8 cellular contexts compared by ENCODE assay signal in genomic region chr19:58406818-58407657, GRCh38. TPM values are rescaled to one million over a fixed set of nuclear protein-coding genes. Genes with fewer than 3 reads are reported as not detected.
DNase-seq lines count a peak whose midpoint lies in the region; ATAC-seq and TF ChIP-seq lines count a peak whose summit lies in the region.

No MANE protein-coding gene starts in this region.

- H3K27ac ChIP-seq in HEK293 (ENCODE audit: extremely low read depth, low read depth, low read length) (peak overlapping the region; percentile 71; the same call in 1 of the 2 replicates), adrenal gland (peak overlapping the region in 3 of 5 donors; percentile 81 to 96 (median 87))

- H3K4me1 ChIP-seq in HEK293 (ENCODE audit: control insufficient read depth, insufficient read depth, low read length) (peaks cover 4% of the 10 kb centered on the region; the same call in 1 of the 2 replicates), adrenal gland (replicated peaks in 1 of 2) (peaks cover 5 to 22% of the 10 kb centered on the region in 2 donors)

- peak overlapping the region; percentile 98; the same call in 1 of the 2 replicates for H3K4me3 ChIP-seq in HEK293 (ENCODE audit: low read depth, low read length)
- H3K4me3 ChIP-seq in adrenal gland, result peak overlapping the region in 2 of 4 donors; percentile 75 to 90

- no peaks in the 10 kb centered on the region for H3K9me3 Mint-ChIP-seq in memory B cell

- H3K4me3 Mint-ChIP-seq in memory B cell, result peak overlapping the region; percentile 88

- ATAC-seq in memory B cell (ENCODE audit: low read depth) (no peak), GM18517 (IDR thresholded peaks at IDR 0.05; ENCODE audit: unreplicated experiment) (no peak)

- no peaks in the 10 kb centered on the region for H3K27me3 ChIP-seq in adrenal gland

- no peak for DNase-seq in AG09319 (ENCODE audit: extremely low read depth, low read depth)
- no peak for DNase-seq in adrenal gland
- no peak for DNase-seq in memory B cell (ENCODE audit: low spot score in 2 of 2)
- DNase-seq in SKM-1 treated with dmso at 0.1 percent for 144 hours (lab: John Stamatoyannopoulos, UW; ENCODE audit: unreplicated experiment), result no peak
- DNase-seq in dedifferentiated amniotic fluid mesenchymal stem cell (ENCODE audit: extremely low spot score), result no peak
- DNase-seq in SHP77 (lab: John Stamatoyannopoulos, UW), result no peak

- H3K9me3 ChIP-seq in HEK293 (ENCODE audit: control insufficient read depth, insufficient read depth, low read depth, low read length) (no peaks in the 10 kb centered on the region), adrenal gland (replicated peaks in 1 of 3) (no peaks in the 10 kb centered on the region)

- H3K27ac Mint-ChIP-seq in memory B cell, result peak overlapping the region; percentile 87

- 75 to 78% (median 76%) methylated on average over 8 to 10 of the region's 10 CpGs for WGBS in adrenal gland, 4 donors

- H3K36me3 ChIP-seq in HEK293 (ENCODE audit: control insufficient read depth in 2 of 2, insufficient read depth in 1 of 2, low read length in 2 of 2) (peaks cover 9% of the 10 kb centered on the region in 2 experiments; a peak in 2 of 3 replicates), adrenal gland (replicated peaks in 1 of 2) (no peaks in the 10 kb centered on the region)

- intact Hi-C loops in adrenal gland (cut with DNase I), result no loop called here

- POLR2A ChIA-PET in HEK293 (lab: Yijun Ruan, JAX), result interaction anchor here (0.6 to 3.2 kb wide), 8 partner anchors 9 to 51 kb away, joined by 3 to 27 read pairs (median 6); partner anchors contain the start of genes RNF225, RPS5, ZNF324B and ZNF497

- CTCF ChIA-PET in HEK293 (lab: Yijun Ruan, JAX), result interaction anchor here (0.6 to 1.1 kb wide), 3 partner anchors 10 to 91 kb away, joined by 3 read pairs; no protein-coding TSS in a partner anchor

- H3K36me3 Mint-ChIP-seq in memory B cell, result peaks cover 2% of the 10 kb centered on the region

- TF ChIP-seq POLR2A in adrenal gland (IDR thresholded peaks at IDR 0.05), result no peak

- H3K4me1 Mint-ChIP-seq in memory B cell, result peaks cover 28% of the 10 kb centered on the region

- no peaks in the 10 kb centered on the region for H3K27me3 Mint-ChIP-seq in memory B cell

- peak; percentile 21; the same call in 1 of the 2 replicates for TF ChIP-seq CTCF in AG09319 (IDR thresholded peaks at IDR 0.05; ENCODE audit: low read depth, low read length)
- TF ChIP-seq CTCF in HEK293 (tag by site-specific recombination; IDR thresholded peaks at IDR 0.05), result peak; percentile 45
- peak in 2 of 6 experiments; percentile 12 to 17 for TF ChIP-seq CTCF in adrenal gland (IDR thresholded peaks at IDR 0.05)

TF ChIP-seq in HEK293, 187 proteins besides CTCF, POLR2A, EP300 and RAD21 (continues in another document):
- no peak for TF ChIP-seq ZNF426 (tag by site-specific recombination; IDR thresholded peaks at IDR 0.05)
- peak; percentile 62; the same call in 1 of the 2 replicates for TF ChIP-seq SCRT1 (tag by site-specific recombination; IDR thresholded peaks at IDR 0.05; ENCODE audit: borderline replicate concordance)
- TF ChIP-seq ZNF211 (tag by site-specific recombination; IDR thresholded peaks at IDR 0.05; ENCODE audit: low read depth), result no peak
- TF ChIP-seq, protein P1, sequence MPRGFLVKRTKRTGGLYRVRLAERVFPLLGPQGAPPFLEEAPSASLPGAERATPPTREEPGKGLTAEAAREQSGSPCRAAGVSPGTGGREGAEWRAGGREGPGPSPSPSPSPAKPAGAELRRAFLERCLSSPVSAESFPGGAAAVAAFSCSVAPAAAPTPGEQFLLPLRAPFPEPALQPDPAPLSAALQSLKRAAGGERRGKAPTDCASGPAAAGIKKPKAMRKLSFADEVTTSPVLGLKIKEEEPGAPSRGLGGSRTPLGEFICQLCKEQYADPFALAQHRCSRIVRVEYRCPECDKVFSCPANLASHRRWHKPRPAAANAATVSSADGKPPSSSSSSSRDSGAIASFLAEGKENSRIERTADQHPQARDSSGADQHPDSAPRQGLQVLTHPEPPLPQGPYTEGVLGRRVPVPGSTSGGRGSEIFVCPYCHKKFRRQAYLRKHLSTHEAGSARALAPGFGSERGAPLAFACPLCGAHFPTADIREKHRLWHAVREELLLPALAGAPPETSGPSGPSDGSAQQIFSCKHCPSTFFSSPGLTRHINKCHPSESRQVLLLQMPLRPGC (tag by site-specific recombination; IDR thresholded peaks at IDR 0.05), result no peak
- TF ChIP-seq ZFP69B (tag by site-specific recombination; IDR thresholded peaks at IDR 0.05), result peak; percentile 51; the same call in 1 of the 2 replicates
- TF ChIP-seq ZNF155 (tag by site-specific recombination; IDR thresholded peaks at IDR 0.05), result no peak
- no peak for TF ChIP-seq PRDM1 (tag by site-specific recombination; IDR thresholded peaks at IDR 0.05)
- TF ChIP-seq ZNF555 (tag by site-specific recombination; conservative IDR thresholded peaks at IDR 0.05), result no peak
- peak; percentile 53 for TF ChIP-seq ZNF692 (tag by site-specific recombination; IDR thresholded peaks at IDR 0.05)
- no peak for TF ChIP-seq ZNF521 (tag by site-specific recombination; IDR thresholded peaks at IDR 0.05)
- no peak for TF ChIP-seq KLF16 (tag by site-specific recombination; IDR thresholded peaks at IDR 0.05)
- TF ChIP-seq ZEB2 (tag by site-specific recombination; IDR thresholded peaks at IDR 0.05), result no peak
- TF ChIP-seq ZNF157 (tag by site-specific recombination; IDR thresholded peaks at IDR 0.05), result no peak
- peak; percentile 45; the same call in 1 of the 2 replicates for TF ChIP-seq PBX3 (CRISPR knock-in tag; IDR thresholded peaks at IDR 0.05)
- no peak for TF ChIP-seq ZFP37 (tag by site-specific recombination; IDR thresholded peaks at IDR 0.05)
- TF ChIP-seq ZNF19 (tag by site-specific recombination; IDR thresholded peaks at IDR 0.05; ENCODE audit: low read depth), result no peak
- TF ChIP-seq ZNF660 (tag by site-specific recombination; IDR thresholded peaks at IDR 0.05), result no peak
- TF ChIP-seq ZNF423 (tag by site-specific recombination; IDR thresholded peaks at IDR 0.05), result no peak
- TF ChIP-seq ZNF549 (tag by site-specific recombination; IDR thresholded peaks at IDR 0.05), result no peak
- TF ChIP-seq SCRT2 (tag by site-specific recombination; IDR thresholded peaks at IDR 0.05), result peak; percentile 28
- TF ChIP-seq ZNF837 (tag by site-specific recombination; IDR thresholded peaks at IDR 0.05), result no peak
- no peak for TF ChIP-seq MEIS1 (CRISPR knock-in tag; IDR thresholded peaks at IDR 0.05; ENCODE audit: borderline replicate concordance)

RNA-seq across cellular contexts. Expression of gene ZNF584, which starts 1.4 kb away (rescaled TPM):
- 10 to 100 TPM; 11.7 to 37.5 (median 16.9) TPM for total RNA-seq in adrenal gland
- 10 to 100 TPM in 1 of 3 donors, 1 to 10 TPM in 2; 7.1 to 12.3 (median 9.7) TPM for polyA plus RNA-seq in adrenal gland

RNA-seq across cellular contexts. Expression of gene RNF225, which starts 11.6 kb away (rescaled TPM):
- not detected for total RNA-seq in adrenal gland
- polyA plus RNA-seq in adrenal gland, result not detected

RNA-seq across cellular contexts. Expression of gene RPS5, which starts 20.0 kb away (rescaled TPM):
- 1,000 to 10,000 TPM in 6 of 8 donors, 100 to 1,000 TPM in 2; 839 to 1,999 (median 1,158) TPM for total RNA-seq in adrenal gland
- polyA plus RNA-seq in adrenal gland, result 1,000 to 10,000 TPM in 1 of 3 donors, 100 to 1,000 TPM in 2; 555 to 1,093 (median 722) TPM

RNA-seq across cellular contexts. Expression of gene ZNF837, which starts 26.2 kb away (rescaled TPM):
- 10 to 100 TPM in 1 of 8 donors, 1 to 10 TPM in 7; 2.4 to 10.5 (median 4.6) TPM for total RNA-seq in adrenal gland
- 1 to 10 TPM in 2 of 3 donors, under 1 TPM in 1; 0.09 to 8.1 (median 6.1) TPM for polyA plus RNA-seq in adrenal gland

RNA-seq across cellular contexts. Expression of gene ZNF132, which starts 32.9 kb away (rescaled TPM):
- 1 to 10 TPM; 2.4 to 10.0 (median 4.8) TPM for total RNA-seq in adrenal gland
- 1 to 10 TPM; 1.3 to 3.2 (median 1.4) TPM for polyA plus RNA-seq in adrenal gland
